In genomic region chr17:78401246-78401645, GRCh38 we compare ENCODE assay signal across 17 cellular contexts. TPM values are rescaled to one million over a fixed set of nuclear protein-coding genes. Genes with fewer than 3 reads are reported as not detected.
DNase-seq lines count a peak whose midpoint lies in the region; TF ChIP-seq lines count a peak whose summit lies in the region.
"Had no signal": no experiment of that assay in that cellular context is flagged by ENCODE, and none has a peak within 500 bp of the region (broad histone marks: within the 10 kb centered on the region; RNA-seq: fewer than 3 reads in every experiment).

No MANE protein-coding gene starts in this region.

- TF ChIP-seq POLR2A in Peyer's patch (IDR thresholded peaks at IDR 0.05), result no peak

- no peak overlapping the region for H4K8ac ChIP-seq in neuronal stem cell (ENCODE audit: low read depth, low read length)

- no peak overlapping the region for H2BK120ac ChIP-seq in neuronal stem cell (ENCODE audit: low read depth, low read length)

- H3K4me1 ChIP-seq in mammary epithelial cell (ENCODE audit: insufficient read depth, low read length), result peaks cover 58% of the 10 kb centered on the region
- no peaks in the 10 kb centered on the region for H3K4me1 ChIP-seq in neuronal stem cell (ENCODE audit: control insufficient read depth in 2 of 2, insufficient read depth in 1 of 2, low read depth in 1 of 2, low read length in 2 of 2)
- H3K4me1 ChIP-seq in Peyer's patch, result peaks cover 0 to 1% (median 0%) of the 10 kb centered on the region in 4 donors
- H3K4me1 ChIP-seq: A549, colonic mucosa had no signal

- no peak overlapping the region for H3K23ac ChIP-seq in neuronal stem cell (ENCODE audit: low read depth, low read length, poor library complexity)

- H3K14ac ChIP-seq in neuronal stem cell (ENCODE audit: low read length), result no peak overlapping the region

- intact Hi-C loops in mammary epithelial cell (cut with micrococcal nuclease), result loop anchor here (1.0 kb wide), 2 partner anchors 17 to 41 kb away; partner anchors contain the start of gene SOCS3

- no peak overlapping the region for H2AK5ac ChIP-seq in neuronal stem cell (ENCODE audit: low read depth, low read length)

- H3K18ac ChIP-seq in neuronal stem cell (ENCODE audit: low read length), result no peak overlapping the region

- H3K27ac ChIP-seq in mammary epithelial cell (ENCODE audit: insufficient read depth, low read depth, low read length), result peak overlapping the region; percentile 50
- H3K27ac ChIP-seq in neuronal stem cell (replicated peaks; ENCODE audit: low read length), result no peak overlapping the region
- no peak overlapping the region for H3K27ac ChIP-seq in Peyer's patch
- H3K27ac ChIP-seq: A549, colonic mucosa, esophagus muscularis mucosa, right lobe of liver, VCaP had no signal

- H3K79me1 ChIP-seq in neuronal stem cell (ENCODE audit: low read depth, low read length), result peaks cover 22% of the 10 kb centered on the region

- peaks cover 57% of the 10 kb centered on the region for H3K79me2 ChIP-seq in mammary epithelial cell (ENCODE audit: insufficient read depth, low read length)

- H3K27me3 ChIP-seq in mammary epithelial cell (ENCODE audit: insufficient read depth, low read length) (no peaks in the 10 kb centered on the region), neuronal stem cell (ENCODE audit: control insufficient read depth in 3 of 3, insufficient read depth in 3 of 3, low read depth in 1 of 3, low read length in 3 of 3) (peaks cover 0 to 2% (median 0%) of the 10 kb centered on the region in 3 experiments), Peyer's patch (no peaks in the 10 kb centered on the region)
- H3K27me3 ChIP-seq: colonic mucosa, esophagus muscularis mucosa, right lobe of liver had no signal

- H3K4ac ChIP-seq in neuronal stem cell (ENCODE audit: low read length), result no peak overlapping the region

- H2AFZ ChIP-seq in mammary epithelial cell (ENCODE audit: low read depth, low read length), result no peak overlapping the region
- H2AFZ ChIP-seq in neuronal stem cell (ENCODE audit: low read length), result no peak overlapping the region

- WGBS in mammary epithelial cell (ENCODE audit: low coverage, missing lambda C conversion rate), result 0% methylated on average over 6 of the region's 6 CpGs
- no CpG with 5 or more reads among the region's 6 CpGs for WGBS in neuronal stem cell (ENCODE audit: extremely low coverage in 2 of 2, insufficient read length in 2 of 2, insufficient replicate concordance in 1 of 2), 2 donors

- H3K4me3 ChIP-seq in mammary epithelial cell (replicated peaks in 1 of 3; ENCODE audit: insufficient read depth in 1 of 3, low read depth in 2 of 3, low read length in 3 of 3) (no peak overlapping the region), neuronal stem cell (ENCODE audit: low read length in 2 of 2) (no peak overlapping the region), Peyer's patch (no peak overlapping the region)
- H3K4me3 ChIP-seq: A549, colonic mucosa, esophagus muscularis mucosa, right lobe of liver had no signal

- peak in 1 of 2 donors; percentile 14 for TF ChIP-seq CTCF in mammary epithelial cell (conservative IDR thresholded peaks at IDR 0.05 in 1 of 2, IDR thresholded peaks at IDR 0.05 in 1 of 2; ENCODE audit: extremely low read depth in 1 of 2, insufficient read depth in 1 of 2, low read depth in 1 of 2, low read length in 2 of 2)
- no peak for TF ChIP-seq CTCF in Peyer's patch (IDR thresholded peaks at IDR 0.05)

- H2BK15ac ChIP-seq in neuronal stem cell (ENCODE audit: low read length), result no peak overlapping the region

- BruUV-seq in mammary epithelial cell (replicated peaks; lab: Mats Ljungman, UMichigan), result no TSS peak

- peak overlapping the region; percentile 53 for H2BK5ac ChIP-seq in neuronal stem cell (ENCODE audit: low read length)

- dilution Hi-C loops in mammary epithelial cell (cut with HindIII; ENCODE audit: low sequenced_read_pairs), result no loop called here

- H3K9ac ChIP-seq in mammary epithelial cell (ENCODE audit: insufficient read depth, low read length), result no peak overlapping the region
- no peak overlapping the region for H3K9ac ChIP-seq in neuronal stem cell (ENCODE audit: low read depth, low read length, poor library complexity)
- H3K9ac ChIP-seq: SK-N-SH had no signal

- H4K20me1 ChIP-seq in mammary epithelial cell (ENCODE audit: insufficient read depth, low read length), result peaks cover 6% of the 10 kb centered on the region

- H3K4me2 ChIP-seq in mammary epithelial cell (ENCODE audit: insufficient read depth, low read depth, low read length) (peak overlapping the region; percentile 67), neuronal stem cell (ENCODE audit: insufficient read depth, low read length, poor library complexity, severe bottlenecking) (no peak overlapping the region)
- H3K4me2 ChIP-seq: A549, SK-N-SH had no signal

- peaks cover 23% of the 10 kb centered on the region for H3K36me3 ChIP-seq in mammary epithelial cell (ENCODE audit: insufficient read depth, low read length)
- H3K36me3 ChIP-seq in neuronal stem cell (replicated peaks in 1 of 2; ENCODE audit: control insufficient read depth in 2 of 2, insufficient read depth in 2 of 2, low read length in 2 of 2), result peaks cover 73 to 95% of the 10 kb centered on the region in 2 donors
- H3K36me3 ChIP-seq in Peyer's patch, result peaks cover 0 to 94% (median 0%) of the 10 kb centered on the region in 3 donors

- no peak overlapping the region for H4K91ac ChIP-seq in neuronal stem cell (ENCODE audit: low read depth, low read length, poor library complexity)

- H2BK12ac ChIP-seq in neuronal stem cell (ENCODE audit: low read length), result no peak overlapping the region

- DNase-seq in NCI-H1417 (lab: John Stamatoyannopoulos, UW) (peak in 2 of 3 experiments; percentile 3 to 76), NCI-H1417 treated with DMSO at 0.1 percent for 48 hours (lab: John Stamatoyannopoulos, UW) (no peak), ELR (ENCODE audit: low read depth) (peak; percentile 36), mammary epithelial cell (peak; percentile 85), neuronal stem cell (ENCODE audit: low spot score) (no peak), GM03348 (ENCODE audit: low spot score) (no peak), Peyer's patch (no peak), NCI-H69 (lab: John Stamatoyannopoulos, UW) (no peak)
- DNase-seq: CD8-positive, alpha-beta memory T cell; colonic mucosa; left colon; NCI-H226; right lobe of liver; SK-N-SH had no signal

- CTCF ChIA-PET in mammary epithelial cell (lab: Charles Lee; ENCODE audit: low non-redundant PET), result interaction anchor here (0.5 to 1.0 kb wide), 4 partner anchors 11 to 317 kb away, joined by 3 to 6 read pairs (median 4); no protein-coding TSS in a partner anchor

- in situ Hi-C loops in mammary epithelial cell (cut with MboI; ENCODE audit: low sequenced_read_pairs in 2 of 2), result no loop called here

- H3K9me3 ChIP-seq in mammary epithelial cell (replicated peaks; ENCODE audit: insufficient read depth, low read length), result no peaks in the 10 kb centered on the region
- no peaks in the 10 kb centered on the region for H3K9me3 ChIP-seq in neuronal stem cell (replicated peaks in 1 of 2; ENCODE audit: control insufficient read depth in 2 of 2, insufficient read depth in 1 of 2, low read depth in 1 of 2, low read length in 2 of 2)
- H3K9me3 ChIP-seq in Peyer's patch, result no peaks in the 10 kb centered on the region
- H3K9me3 ChIP-seq: A549, colonic mucosa, esophagus muscularis mucosa, right lobe of liver, SK-N-SH had no signal

RNA-seq across cellular contexts. Expression of gene PGS1, which starts 22.8 kb away (rescaled TPM):
- total RNA-seq in mammary epithelial cell (10 to 100 TPM; 29.1 to 31.5 TPM), Peyer's patch (100 to 1,000 TPM in 3 of 4 donors, 10 to 100 TPM in 1; 32.4 to 149 (median 116) TPM)
- 19.8 TPM for polyA plus RNA-seq in mammary epithelial cell
- polyA minus RNA-seq in mammary epithelial cell, result 29.9 TPM
- 28.6 TPM for polyA plus RNA-seq in neuronal stem cell (2013, experiment 1 of 2)
- polyA plus RNA-seq in neuronal stem cell (2013, experiment 2 of 2), result 27.5 TPM

RNA-seq across cellular contexts. Expression of gene SOCS3, which starts 41.4 kb away (rescaled TPM):
- total RNA-seq in mammary epithelial cell (10 to 100 TPM in 1 of 2 donors, 1 to 10 TPM in 1; 4.3 to 24.7 TPM), Peyer's patch (100 to 1,000 TPM in 1 of 4 donors, 10 to 100 TPM in 2, 1 to 10 TPM in 1; 3.2 to 125 (median 20.8) TPM)
- 3.5 TPM for polyA plus RNA-seq in mammary epithelial cell
- 1.8 TPM for polyA minus RNA-seq in mammary epithelial cell
- polyA plus RNA-seq in neuronal stem cell (2013, experiment 1 of 2), result 17.8 TPM
- polyA plus RNA-seq in neuronal stem cell (2013, experiment 2 of 2), result 18.2 TPM

Comparison
In these comparisons a context has a peak if more than half of its experiments do, and no peak if none do; other contexts are left out.
1. DNase-seq: peak in NCI-H1417 (2 of 3), ELR (single experiment) and mammary epithelial cell (single experiment); none in NCI-H1417 treated with DMSO at 0.1 percent for 48 hours (single experiment), neuronal stem cell (single experiment), GM03348 (single experiment), Peyer's patch (0 of 3) and NCI-H69 (single experiment).